In the genomic region with DNA sequence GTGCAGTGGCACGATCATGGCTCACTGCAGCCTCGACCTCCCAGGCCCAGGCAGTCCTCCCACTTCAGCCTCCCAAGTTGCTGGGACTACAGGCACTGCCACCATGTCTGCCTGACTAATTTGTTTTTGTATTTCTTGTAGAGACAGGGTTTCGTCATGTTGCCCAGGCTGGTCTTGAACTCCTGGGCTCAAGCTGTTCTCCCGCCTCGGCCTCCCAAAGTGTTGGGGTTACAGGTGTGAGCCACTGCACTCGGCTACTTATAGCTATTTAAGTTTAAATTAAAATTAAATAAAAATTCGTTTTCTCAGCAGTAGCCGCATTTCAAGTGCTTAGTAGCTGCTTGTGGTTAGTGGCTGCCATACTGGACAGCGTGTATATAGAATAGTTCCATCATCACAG, we compare ENCODE assay signal across 21 cellular contexts.
"Had no signal": no experiment of that assay in that cellular context is flagged by ENCODE, and none has a peak within 500 bp of the region (broad histone marks: within the 10 kb centered on the region; RNA-seq: fewer than 3 reads in every experiment).

No MANE protein-coding gene starts in this region.

- H2AFZ ChIP-seq: parathyroid adenoma had no signal

- ATAC-seq: gastroesophageal sphincter; left cardiac atrium; natural killer cell treated with Interleukin-12 subunit alpha and Interleukin-12 subunit beta and Interleukin-15 and Interleukin-18, amount 100 ng/mL, for 72 hours; right lobe of liver; stimulated activated memory B cell treated with anti-CD40 and anti-IgM and Interleukin-4, amounts not matched to agents 10 μg/mL and 1 μg/mL and 100 μg/mL, for 72 hours had no signal

- H3K9me3 ChIP-seq: esophagus muscularis mucosa, gastroesophageal sphincter, left ventricle myocardium inferior, prostate gland, right lobe of liver, spleen, tibial artery, upper lobe of left lung had no signal

- H3K27me3 ChIP-seq: esophagus muscularis mucosa, gastroesophageal sphincter, right lobe of liver, tibial artery, upper lobe of left lung had no signal

- H3K9ac ChIP-seq: parathyroid adenoma had no signal

- H3K4me3 ChIP-seq: lung, prostate gland, right lobe of liver, tibial artery, upper lobe of left lung had no signal

- H3K36me3 ChIP-seq: esophagus muscularis mucosa, gastroesophageal sphincter, left ventricle myocardium inferior, prostate gland, right lobe of liver, spleen, tibial artery, upper lobe of left lung had no signal

- H3K4me1 ChIP-seq: prostate gland had no signal

- H3K27ac ChIP-seq: epithelial cell of prostate, gastroesophageal sphincter, left ventricle myocardium inferior, parathyroid adenoma, prostate gland, right lobe of liver, tibial artery, upper lobe of left lung had no signal

- DNase-seq: effector memory CD4-positive, alpha-beta T cell; kidney; left cardiac atrium; left ventricle myocardium inferior; mesenchymal stem cell; midbrain; right lobe of liver; spleen; stimulated activated CD4-positive, alpha-beta T cell treated with anti-CD3 and anti-CD28 coated beads, Interleukin-15, amount 100 ng/mL, for 24 hours; stimulated activated CD4-positive, alpha-beta T cell treated with anti-CD3 and anti-CD28 coated beads, Interleukin-1b, Interleukin-23, amount 100 ng/mL, for 48 hours; stimulated activated CD4-positive, alpha-beta T cell treated with anti-CD3 and anti-CD28 coated beads, Interleukin-4, amount 100 ng/mL, for 24 hours; tibial artery; upper lobe of left lung had no signal
